In the genomic region with DNA sequence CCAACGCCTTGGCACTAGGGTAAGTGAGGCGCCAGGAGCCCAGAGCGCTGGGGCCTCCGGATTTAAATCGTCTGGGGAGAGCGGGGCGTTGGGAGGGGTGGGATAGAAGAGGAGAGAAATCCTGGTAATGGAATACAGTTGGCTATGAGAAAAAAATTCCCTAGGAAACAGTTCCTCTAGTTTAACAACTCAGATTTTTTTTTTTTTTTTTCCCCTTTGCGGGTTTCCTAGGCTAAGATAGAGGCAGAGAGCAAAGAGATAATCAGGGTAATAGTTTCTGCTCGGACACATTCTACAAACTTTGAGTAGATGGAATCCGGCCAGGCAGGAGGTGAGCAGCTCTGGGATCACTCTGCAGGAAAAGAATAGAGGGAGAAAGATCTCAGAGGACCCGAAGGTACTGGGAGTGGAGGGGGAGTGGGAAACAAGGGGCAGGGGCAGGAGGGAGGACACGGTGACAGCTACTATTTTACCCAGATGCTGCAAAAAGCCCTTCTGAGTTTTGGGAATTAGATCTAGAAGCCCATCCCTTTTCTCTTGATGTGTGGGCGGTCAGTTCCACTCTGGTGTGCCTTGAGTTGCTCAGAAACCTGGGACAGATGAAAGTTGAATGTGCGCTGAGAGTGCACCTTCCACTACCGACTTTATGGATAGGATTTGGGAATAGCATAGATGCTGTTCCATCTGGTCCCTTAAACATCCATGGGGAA, we compare ENCODE assay signal across 8 cellular contexts.
DNase-seq lines count a peak whose midpoint lies in the region; ATAC-seq and TF ChIP-seq lines count a peak whose summit lies in the region.

No MANE protein-coding gene starts in this region.

- peaks cover 4% of the 10 kb centered on the region for H3K4me1 ChIP-seq in muscle layer of colon (ENCODE audit: insufficient read depth, low read length)

- peak overlapping the region; percentile 78 for H3K4me3 Mint-ChIP-seq in stimulated activated naive CD8-positive, alpha-beta T cell treated with anti-CD3 and anti-CD28 coated beads, Interleukin-15, Interleukin-2, amounts not matched to agents 100 ng/mL and 50 ng/mL, for 24 hours

- peaks cover 13% of the 10 kb centered on the region for H3K4me1 Mint-ChIP-seq in stimulated activated naive CD8-positive, alpha-beta T cell treated with anti-CD3 and anti-CD28 coated beads, Interleukin-15, Interleukin-2, amounts not matched to agents 100 ng/mL and 50 ng/mL, for 24 hours (ENCODE audit: low read depth)

- H3K4me3 ChIP-seq in coronary artery (peak overlapping the region; percentile 95), muscle layer of colon (ENCODE audit: low read depth in 1 of 2, low read length in 2 of 2) (peak overlapping the region; percentile 68 to 69)

- H3K27ac ChIP-seq in coronary artery (peak overlapping the region; percentile 92 to 99), muscle layer of colon (ENCODE audit: low read depth, low read length) (peak overlapping the region; percentile 32)

- no peaks in the 10 kb centered on the region for H3K9me3 ChIP-seq in muscle layer of colon (ENCODE audit: low read length)

- TF ChIP-seq CTCF in coronary artery (IDR thresholded peaks at IDR 0.05): no peak

- no peak for ATAC-seq in stimulated activated naive CD8-positive, alpha-beta T cell treated with anti-CD3 and anti-CD28 coated beads, Interleukin-15, Interleukin-2, amounts not matched to agents 100 U/mL and 50 U/mL, for 24 hours
- ATAC-seq in GM18511 (IDR thresholded peaks at IDR 0.05; ENCODE audit: unreplicated experiment) (no peak), HG02885 (IDR thresholded peaks at IDR 0.05; ENCODE audit: poor library complexity, unreplicated experiment) (no peak), GM21360 (IDR thresholded peaks at IDR 0.05; ENCODE audit: unreplicated experiment) (no peak)

- no peak overlapping the region for H3K27ac Mint-ChIP-seq in stimulated activated naive CD8-positive, alpha-beta T cell treated with anti-CD3 and anti-CD28 coated beads, Interleukin-15, Interleukin-2, amounts not matched to agents 100 ng/mL and 50 ng/mL, for 24 hours

- H3K9me3 Mint-ChIP-seq in stimulated activated naive CD8-positive, alpha-beta T cell treated with anti-CD3 and anti-CD28 coated beads, Interleukin-15, Interleukin-2, amounts not matched to agents 100 ng/mL and 50 ng/mL, for 24 hours: no peaks in the 10 kb centered on the region

- peaks cover 68% of the 10 kb centered on the region for H3K27me3 Mint-ChIP-seq in stimulated activated naive CD8-positive, alpha-beta T cell treated with anti-CD3 and anti-CD28 coated beads, Interleukin-15, Interleukin-2, amounts not matched to agents 100 ng/mL and 50 ng/mL, for 24 hours

- H3K36me3 Mint-ChIP-seq in stimulated activated naive CD8-positive, alpha-beta T cell treated with anti-CD3 and anti-CD28 coated beads, Interleukin-15, Interleukin-2, amounts not matched to agents 100 ng/mL and 50 ng/mL, for 24 hours (ENCODE audit: low read depth): no peaks in the 10 kb centered on the region

- H3K9ac ChIP-seq in muscle layer of colon (ENCODE audit: low read length): peak overlapping the region; percentile 38

- no peak for DNase-seq in stimulated activated naive CD8-positive, alpha-beta T cell treated with anti-CD3 and anti-CD28 coated beads, Interleukin-15, Interleukin-2, amounts not matched to agents 100 U/mL and 50 U/mL, for 24 hours
- no peak for DNase-seq in coronary artery (ENCODE audit: low spot score)
- DNase-seq in SKM-1 (lab: John Stamatoyannopoulos, UW; ENCODE audit: unreplicated experiment): no peak

- H3K36me3 ChIP-seq in muscle layer of colon (ENCODE audit: insufficient read depth, low read length): no peaks in the 10 kb centered on the region

- H3K27me3 ChIP-seq in muscle layer of colon (ENCODE audit: control insufficient read depth in 1 of 2, insufficient read depth in 2 of 2, low read length in 2 of 2): peaks cover 0 to 10% of the 10 kb centered on the region in 2 donors
